In genomic region chr6:156945789-156946172, GRCh38 we compare ENCODE assay signal across 8 cellular contexts.
DNase-seq lines count a peak whose midpoint lies in the region; ATAC-seq, FAIRE-seq and TF ChIP-seq lines count a peak whose summit lies in the region.
"Not testable (repeated sequence)": the region's sequence is repeated elsewhere in the genome, so short reads cannot be mapped to it uniquely, and the experiment has no call there.

No MANE protein-coding gene starts in this region.

- not testable (repeated sequence) for H4K20me1 ChIP-seq in mammary epithelial cell (ENCODE audit: insufficient read depth, low read length); HepG2 (ENCODE audit: insufficient read depth, low read length)

- not testable (repeated sequence) for H3K4me3 Mint-ChIP-seq in HFFc6; activated T-helper 17 cell treated with anti-CD3 and anti-CD28 coated beads, Interleukin-2, amount 50 U/mL, for 72 hours; type B pancreatic cell

- in situ Hi-C loops in mammary epithelial cell (cut with MboI; ENCODE audit: low sequenced_read_pairs in 2 of 2); HepG2 (cut with HindIII; ENCODE audit: extremely low pct_ligation_motif_present, low pct_unique_long_range_greater_than_20kb): not testable (repeated sequence)

- H3K4me3 ChIP-seq in mammary epithelial cell (replicated peaks in 1 of 3; ENCODE audit: insufficient read depth in 1 of 3, low read depth in 2 of 3, low read length in 3 of 3); HepG2 (replicated peaks in 1 of 3; ENCODE audit: insufficient read depth in 1 of 3, low read depth in 2 of 3, low read length in 3 of 3); trophoblast cell (ENCODE audit: low read depth, low read length): not testable (repeated sequence)

- TF ChIP-seq EP300 in HepG2 (IDR thresholded peaks at IDR 0.05; ENCODE audit: low read depth in 2 of 2, low read length in 2 of 2); HepG2 (CRISPR knock-in tag; IDR thresholded peaks at IDR 0.05; ENCODE audit: borderline replicate concordance): not testable (repeated sequence)

- H2BK5ac ChIP-seq in trophoblast cell (ENCODE audit: low read depth, low read length, poor library complexity): not testable (repeated sequence)

- not testable (repeated sequence) for H3K36me3 ChIP-seq in mammary epithelial cell (ENCODE audit: insufficient read depth, low read length); HepG2 (replicated peaks in 1 of 2; ENCODE audit: control insufficient read depth in 1 of 2, insufficient read depth in 2 of 2, low read length in 2 of 2); trophoblast cell (ENCODE audit: control insufficient read depth in 1 of 2, insufficient read depth in 2 of 2, low read length in 2 of 2)

- not testable (repeated sequence) for H4K12ac ChIP-seq in trophoblast cell (ENCODE audit: low read depth, low read length)

- H3K36me3 Mint-ChIP-seq in HFFc6 (ENCODE audit: low read depth); activated T-helper 17 cell treated with anti-CD3 and anti-CD28 coated beads, Interleukin-2, amount 50 U/mL, for 72 hours (ENCODE audit: low read depth); type B pancreatic cell: not testable (repeated sequence)

- H3K18ac ChIP-seq in trophoblast cell (ENCODE audit: low read length): not testable (repeated sequence)

- not testable (repeated sequence) for DNase-seq in GM12892 (ENCODE audit: insufficient read length); HFFc6; mammary epithelial cell; epithelial cell of prostate (ENCODE audit: low read depth, low spot score); HepG2 (ENCODE audit: low spot score); trophoblast cell; type B pancreatic cell (ENCODE audit: extremely low spot score, unreplicated experiment)

- TF ChIP-seq CTCF in HFFc6 (IDR thresholded peaks at IDR 0.05); mammary epithelial cell (conservative IDR thresholded peaks at IDR 0.05 in 1 of 2, IDR thresholded peaks at IDR 0.05 in 1 of 2; ENCODE audit: extremely low read depth in 1 of 2, insufficient read depth in 1 of 2, low read depth in 1 of 2, low read length in 2 of 2); HepG2 (CRISPR knock-in tag; IDR thresholded peaks at IDR 0.05); type B pancreatic cell (conservative IDR thresholded peaks at IDR 0.05): not testable (repeated sequence)

- not testable (repeated sequence) for TF ChIP-seq POLR2A in GM12892 (IDR thresholded peaks at IDR 0.05; ENCODE audit: low read depth, low read length); HepG2 (IDR thresholded peaks at IDR 0.05; ENCODE audit: insufficient read depth in 1 of 2, low read depth in 2 of 2, low read length in 2 of 2)

- H2AFZ ChIP-seq in mammary epithelial cell (ENCODE audit: low read depth, low read length); HepG2 (ENCODE audit: low read length); trophoblast cell (ENCODE audit: insufficient read depth, low read length, poor library complexity): not testable (repeated sequence)

- H3K9me3 Mint-ChIP-seq in HFFc6; activated T-helper 17 cell treated with anti-CD3 and anti-CD28 coated beads, Interleukin-2, amount 50 U/mL, for 72 hours; type B pancreatic cell: not testable (repeated sequence)

- intact Hi-C loops in mammary epithelial cell (cut with micrococcal nuclease): loop anchor here (10.0 kb wide), 1 partner anchor 239 kb away; no protein-coding TSS in a partner anchor
- intact Hi-C loops in HepG2 (cut with micrococcal nuclease; ENCODE audit: unreplicated experiment): not testable (repeated sequence)

- H3K27ac ChIP-seq in mammary epithelial cell (ENCODE audit: insufficient read depth, low read depth, low read length) (peak overlapping the region; percentile 22), epithelial cell of prostate (peak overlapping the region; percentile 42)
- not testable (repeated sequence) for H3K27ac ChIP-seq in HepG2 (ENCODE audit: extremely low read length, insufficient read depth, low read length); trophoblast cell (ENCODE audit: low read depth, low read length)

- ATAC-seq in activated T-helper 17 cell treated with anti-CD3 and anti-CD28 coated beads, Interleukin-2, amount 50 U/mL, for 72 hours (replicated peaks); HepG2: not testable (repeated sequence)

- H3K27ac Mint-ChIP-seq in HFFc6 (peak overlapping the region; percentile 9; the same call in 1 of the 2 replicates), type B pancreatic cell (peak overlapping the region; percentile 44)
- peak overlapping the region; percentile 59 for H3K27ac Mint-ChIP-seq in activated T-helper 17 cell treated with anti-CD3 and anti-CD28 coated beads, Interleukin-2, amount 50 U/mL, for 72 hours

- peak overlapping the region; percentile 27 for H3K4ac ChIP-seq in trophoblast cell (ENCODE audit: low read depth, low read length)

- POLR2A ChIA-PET in HepG2 (lab: Yijun Ruan, JAX): not testable (repeated sequence)

- H2AK5ac ChIP-seq in trophoblast cell (ENCODE audit: low read length): not testable (repeated sequence)

- H4K8ac ChIP-seq in trophoblast cell (ENCODE audit: low read depth, low read length): not testable (repeated sequence)

- not testable (repeated sequence) for H3K9me3 ChIP-seq in mammary epithelial cell (replicated peaks; ENCODE audit: insufficient read depth, low read length); HepG2 (ENCODE audit: low read length); trophoblast cell (ENCODE audit: insufficient read depth, low read depth, low read length)

- H3K79me2 ChIP-seq in mammary epithelial cell (ENCODE audit: insufficient read depth, low read length) (peaks cover 70% of the 10 kb centered on the region), HepG2 (ENCODE audit: insufficient read depth, low read length) (peaks cover 51% of the 10 kb centered on the region)
- not testable (repeated sequence) for H3K79me2 ChIP-seq in trophoblast cell (ENCODE audit: control insufficient read depth, insufficient read depth, low read length, poor library complexity)

- not testable (repeated sequence) for H3K4me2 ChIP-seq in mammary epithelial cell (ENCODE audit: insufficient read depth, low read depth, low read length); HepG2 (ENCODE audit: low read depth, low read length); trophoblast cell (ENCODE audit: low read length)

- TF ChIP-seq RAD21 in HepG2 (CRISPR knock-in tag; IDR thresholded peaks at IDR 0.05): not testable (repeated sequence)

- H3K14ac ChIP-seq in trophoblast cell (ENCODE audit: low read length): not testable (repeated sequence)

- peak; percentile 54 for FAIRE-seq in GM12892 (lab: Jason Lieb, UNC)
- FAIRE-seq in HepG2 (lab: Jason Lieb, UNC): not testable (repeated sequence)

- not testable (repeated sequence) for H2BK12ac ChIP-seq in trophoblast cell (ENCODE audit: low read length)

- BruUV-seq in mammary epithelial cell (replicated peaks; lab: Mats Ljungman, UMichigan); HepG2 (replicated peaks; lab: Mats Ljungman, UMichigan): not testable (repeated sequence)

- not testable (repeated sequence) for H2BK120ac ChIP-seq in trophoblast cell (ENCODE audit: insufficient read depth, low read length, poor library complexity)

- H3K23ac ChIP-seq in trophoblast cell (ENCODE audit: low read length): not testable (repeated sequence)

- not testable (repeated sequence) for H3K27me3 ChIP-seq in mammary epithelial cell (ENCODE audit: insufficient read depth, low read length); HepG2 (ENCODE audit: control insufficient read depth in 1 of 2, insufficient read depth in 2 of 2, low read length in 2 of 2); trophoblast cell (ENCODE audit: insufficient read depth, low read length)

- CTCF ChIA-PET in mammary epithelial cell (lab: Charles Lee; ENCODE audit: low non-redundant PET); HepG2 (lab: Yijun Ruan, JAX; ENCODE audit: low intra/inter-chr PET ratio, low total read pairs): not testable (repeated sequence)

- not testable (repeated sequence) for H3K27me3 Mint-ChIP-seq in HFFc6 (ENCODE audit: insufficient read depth); activated T-helper 17 cell treated with anti-CD3 and anti-CD28 coated beads, Interleukin-2, amount 50 U/mL, for 72 hours; type B pancreatic cell

- H3K4me1 ChIP-seq in mammary epithelial cell (ENCODE audit: insufficient read depth, low read length): peaks cover 37% of the 10 kb centered on the region
- H3K4me1 ChIP-seq in HepG2 (ENCODE audit: insufficient read depth, low read length); trophoblast cell (ENCODE audit: control insufficient read depth in 1 of 2, insufficient read depth in 2 of 2, low read length in 2 of 2): not testable (repeated sequence)

- not testable (repeated sequence) for H3K79me1 ChIP-seq in trophoblast cell (ENCODE audit: low read length)

- not testable (repeated sequence) for H4K91ac ChIP-seq in trophoblast cell (ENCODE audit: low read depth, low read length)

- dilution Hi-C loops in mammary epithelial cell (cut with HindIII; ENCODE audit: low sequenced_read_pairs): not testable (repeated sequence)

- H3K4me1 Mint-ChIP-seq in HFFc6 (ENCODE audit: low read depth) (peaks cover 73% of the 10 kb centered on the region), type B pancreatic cell (ENCODE audit: unreplicated experiment) (peaks cover 42% of the 10 kb centered on the region)
- peaks cover 35% of the 10 kb centered on the region for H3K4me1 Mint-ChIP-seq in activated T-helper 17 cell treated with anti-CD3 and anti-CD28 coated beads, Interleukin-2, amount 50 U/mL, for 72 hours

- 100% methylated on average over 5 of the region's 6 CpGs for WGBS in mammary epithelial cell (ENCODE audit: low coverage, missing lambda C conversion rate)
- 95% methylated on average over 6 of the region's 6 CpGs for WGBS in HepG2 (ENCODE audit: low lambda C conversion rate)
- no CpG with 5 or more reads among the region's 6 CpGs for WGBS in trophoblast cell (ENCODE audit: extremely low coverage, insufficient coverage, insufficient read length)

- H3K9ac ChIP-seq in mammary epithelial cell (ENCODE audit: insufficient read depth, low read length); HepG2 (ENCODE audit: insufficient read depth, low read depth, low read length); trophoblast cell (ENCODE audit: low read length): not testable (repeated sequence)

Comparison
In these comparisons a context has a peak if more than half of its experiments do, and no peak if none do; other contexts are left out.
1. H3K27ac Mint-ChIP-seq: peak in every context shown above with its lines; median percentile 59 in activated T-helper 17 cell treated with anti-CD3 and anti-CD28 coated beads, Interleukin-2, amount 50 U/mL, for 72 hours; 44 in type B pancreatic cell; 9 in HFFc6.